ENCODE assay signal across 8 cellular contexts in genomic region chr7:102466097-102466496, GRCh38. TPM values are rescaled to one million over a fixed set of nuclear protein-coding genes. Genes with fewer than 3 reads are reported as not detected.
DNase-seq lines count a peak whose midpoint lies in the region; ATAC-seq and TF ChIP-seq lines count a peak whose summit lies in the region.
"Had no signal": no experiment of that assay in that cellular context is flagged by ENCODE, and none has a peak within 500 bp of the region (broad histone marks: within the 10 kb centered on the region; RNA-seq: fewer than 3 reads in every experiment).

No MANE protein-coding gene starts in this region.

- no peaks in the 10 kb centered on the region; the same call in 1 of the 2 replicates for H3F3A ChIP-seq in PC-9 (ENCODE audit: insufficient read depth, low read depth)

- H3K36me3 Mint-ChIP-seq in endodermal cell (ENCODE audit: low read depth) = peaks cover 23% of the 10 kb centered on the region

- H3K4me3 Mint-ChIP-seq in endodermal cell = peak overlapping the region; percentile 99

- H3K4me1 ChIP-seq in PC-9 (replicated peaks; ENCODE audit: insufficient read depth) (peaks cover 12% of the 10 kb centered on the region), endodermal cell (ENCODE audit: control insufficient read depth, insufficient read depth, low read length) (no peaks in the 10 kb centered on the region), psoas muscle (peaks cover 15% of the 10 kb centered on the region)

- H2AFZ ChIP-seq in PC-9 = no peak overlapping the region

- H3K9ac ChIP-seq in endodermal cell (ENCODE audit: extremely low read depth, low read length, poor library complexity, severe bottlenecking) = no peak overlapping the region

- no peaks in the 10 kb centered on the region for H4K20me1 ChIP-seq in PC-9 (ENCODE audit: insufficient read depth)

- no TSS peak for BruUV-seq in PC-9 (replicated peaks; lab: Mats Ljungman, UMichigan)

- no peaks in the 10 kb centered on the region for H3K9me3 ChIP-seq in PC-9 (ENCODE audit: insufficient read depth, low read depth)
- no peaks in the 10 kb centered on the region for H3K9me3 ChIP-seq in endodermal cell (ENCODE audit: control insufficient read depth, low read length)
- H3K9me3 ChIP-seq in psoas muscle = no peaks in the 10 kb centered on the region
- H3K9me3 ChIP-seq: heart right ventricle had no signal

- CTCF ChIA-PET in PC-9 (lab: Charles Lee) = interaction anchor here (0.5 to 0.6 kb wide), 3 partner anchors 10 to 70 kb away, joined by 4 to 5 read pairs (median 4); partner anchors contain the start of gene PRKRIP1

- no peaks in the 10 kb centered on the region for H3K9me2 ChIP-seq in PC-9 (ENCODE audit: insufficient read depth)

- POLR2A ChIA-PET in PC-9 (lab: Charles Lee; ENCODE audit: unreplicated experiment) = no interaction called here

- peak overlapping the region; percentile 91 for H3K4me2 ChIP-seq in PC-9

- intact Hi-C loops in PC-9 (cut with micrococcal nuclease; ENCODE audit: unreplicated experiment) = loop anchor here (10.0 kb wide), 1 partner anchor 191 kb away; no protein-coding TSS in a partner anchor
- intact Hi-C loops in psoas muscle (cut with DNase I) = no loop called here

- no peak for TF ChIP-seq CTCF in GM13977 (IDR thresholded peaks at IDR 0.05; ENCODE audit: extremely low read depth, insufficient read depth, missing control alignments)
- TF ChIP-seq CTCF in PC-9 (conservative IDR thresholded peaks at IDR 0.05) = no peak
- TF ChIP-seq CTCF in endodermal cell (conservative IDR thresholded peaks at IDR 0.05) = no peak
- TF ChIP-seq CTCF in psoas muscle (IDR thresholded peaks at IDR 0.05) = no peak

- H3K27ac ChIP-seq in PC-9 = no peak overlapping the region
- H3K27ac ChIP-seq in endodermal cell (ENCODE audit: low read depth, low read length) = no peak overlapping the region
- H3K27ac ChIP-seq in psoas muscle = no peak overlapping the region

- WGBS in endodermal cell (ENCODE audit: insufficient coverage in 1 of 2, insufficient read length in 1 of 2), 2 experiments = 92 to 96% methylated on average over 4 to 7 of the region's 7 CpGs
- 94 to 96% (median 95%) methylated on average over 7 of the region's 7 CpGs for WGBS in psoas muscle, 3 donors

- H3K27me3 ChIP-seq in PC-9 (ENCODE audit: insufficient read depth, low read depth) (no peaks in the 10 kb centered on the region), endodermal cell (ENCODE audit: control insufficient read depth, insufficient read depth, low read length, poor library complexity, severe bottlenecking) (no peaks in the 10 kb centered on the region), psoas muscle (ENCODE audit: insufficient read depth in 3 of 3, low read length in 2 of 3) (no peaks in the 10 kb centered on the region)
- H3K27me3 ChIP-seq: heart right ventricle had no signal

- H3K79me2 ChIP-seq in PC-9 (ENCODE audit: low read depth) = peaks cover 17% of the 10 kb centered on the region; the same call in 1 of the 2 replicates

- H3K27me3 Mint-ChIP-seq in endodermal cell (ENCODE audit: insufficient read depth) = no peaks in the 10 kb centered on the region

- no peak overlapping the region; the same call in 1 of the 2 replicates for H3K4me3 ChIP-seq in PC-9
- H3K4me3 ChIP-seq in endodermal cell (ENCODE audit: low read length) = peak overlapping the region; percentile 98
- H3K4me3 ChIP-seq in psoas muscle = peak overlapping the region; percentile 78

- DNase-seq in GM13977 (ENCODE audit: low spot score) = peak; percentile 35
- no peak for DNase-seq in PC-9
- no peak for DNase-seq in endodermal cell
- no peak for DNase-seq in psoas muscle
- no peak for DNase-seq in NCI-H1694 (lab: John Stamatoyannopoulos, UW)
- DNase-seq: heart right ventricle had no signal

- H3K4me1 Mint-ChIP-seq in endodermal cell = peaks cover 7% of the 10 kb centered on the region

- H3K36me3 ChIP-seq in PC-9 (ENCODE audit: low read depth) (no peaks in the 10 kb centered on the region), endodermal cell (ENCODE audit: control insufficient read depth, insufficient read depth, low read length) (peaks cover 11% of the 10 kb centered on the region), psoas muscle (ENCODE audit: insufficient read depth in 1 of 2, low read depth in 1 of 2) (peaks cover 0 to 9% of the 10 kb centered on the region in 2 donors)

- no peak overlapping the region for H3K27ac Mint-ChIP-seq in endodermal cell

- ATAC-seq in psoas muscle (no peak), GM18502 (IDR thresholded peaks at IDR 0.05; ENCODE audit: poor library complexity, unreplicated experiment) (no peak), GM21737 (IDR thresholded peaks at IDR 0.05; ENCODE audit: unreplicated experiment) (no peak)

- in situ Hi-C loops in GM13977 (cut with MboI; ENCODE audit: low pct_unique_long_range_greater_than_20kb, low sequenced_read_pairs, unreplicated experiment) = loop anchor here (5.0 kb wide), 1 partner anchor 64 kb away; no protein-coding TSS in a partner anchor

- H3K9me3 Mint-ChIP-seq in endodermal cell = no peaks in the 10 kb centered on the region

RNA-seq across cellular contexts. Expression of gene LRWD1, which starts 1.3 kb away (rescaled TPM):
- total RNA-seq in PC-9 (2021) = 35.3 and 57.9 TPM in 2 replicates
- total RNA-seq in endodermal cell = 10 to 100 TPM; 30.9 to 43.5 TPM
- 21.3 TPM for polyA plus RNA-seq in endodermal cell (2013, experiment 1 of 2)
- 22.8 TPM for polyA plus RNA-seq in endodermal cell (2013, experiment 2 of 2)
- total RNA-seq in psoas muscle = 10 to 100 TPM; 10.4 to 15.6 (median 12.5) TPM
- polyA plus RNA-seq in psoas muscle = 10 to 100 TPM; 19.6 to 40.9 (median 27.2) TPM

RNA-seq across cellular contexts. Expression of gene ALKBH4, which starts 1.4 kb away (rescaled TPM):
- total RNA-seq in PC-9 (2021) (10.9 and 18.1 TPM in 2 replicates), endodermal cell (10 to 100 TPM; 16.2 to 17.2 TPM), psoas muscle (1 to 10 TPM; 2.7 to 8.2 (median 6.5) TPM)
- polyA plus RNA-seq in endodermal cell (2013, experiment 1 of 2) = 10.3 TPM
- 10.9 TPM for polyA plus RNA-seq in endodermal cell (2013, experiment 2 of 2)
- polyA plus RNA-seq in psoas muscle = 10 to 100 TPM in 1 of 3 donors, 1 to 10 TPM in 2; 8.4 to 11.1 (median 8.6) TPM

RNA-seq across cellular contexts. Expression of gene POLR2J, which starts 12.6 kb away (rescaled TPM):
- 50.2 and 66.9 TPM in 2 replicates for total RNA-seq in PC-9 (2021)
- total RNA-seq in endodermal cell = 10 to 100 TPM; 48.6 to 59.0 TPM
- 81.5 TPM for polyA plus RNA-seq in endodermal cell (2013, experiment 1 of 2)
- 71.7 TPM for polyA plus RNA-seq in endodermal cell (2013, experiment 2 of 2)
- 100 to 1,000 TPM in 1 of 4 donors, 10 to 100 TPM in 3; 55.9 to 101 (median 68.2) TPM for total RNA-seq in psoas muscle
- 100 to 1,000 TPM; 115 to 229 (median 166) TPM for polyA plus RNA-seq in psoas muscle

RNA-seq across cellular contexts. Expression of gene ORAI2, which starts 32.7 kb away (rescaled TPM):
- total RNA-seq in PC-9 (2021) (53.3 and 59.7 TPM in 2 replicates), endodermal cell (10 to 100 TPM; 24.3 to 26.1 TPM), psoas muscle (1 to 10 TPM; 1.9 to 4.4 (median 2.9) TPM)
- 27.6 TPM for polyA plus RNA-seq in endodermal cell (2013, experiment 1 of 2)
- polyA plus RNA-seq in endodermal cell (2013, experiment 2 of 2) = 28.1 TPM
- polyA plus RNA-seq in psoas muscle = 1 to 10 TPM; 1.3 to 3.6 (median 1.5) TPM

RNA-seq across cellular contexts. Expression of gene RASA4B, which starts 51.5 kb away (rescaled TPM):
- total RNA-seq in PC-9 (2021) (1.2 and 5.8 TPM in 2 replicates), endodermal cell (10 to 100 TPM in 1 of 2 donors, 1 to 10 TPM in 1; 3.5 to 11.5 TPM), psoas muscle (100 to 1,000 TPM in 1 of 4 donors, 10 to 100 TPM in 3; 85.1 to 139 (median 88.8) TPM)
- 11.8 TPM for polyA plus RNA-seq in endodermal cell (2013, experiment 1 of 2)
- 9.1 TPM for polyA plus RNA-seq in endodermal cell (2013, experiment 2 of 2)
- polyA plus RNA-seq in psoas muscle = 100 to 1,000 TPM in 1 of 3 donors, 10 to 100 TPM in 2; 29.5 to 116 (median 49.0) TPM
